14 cellular contexts compared by ENCODE assay signal in the genomic region with DNA sequence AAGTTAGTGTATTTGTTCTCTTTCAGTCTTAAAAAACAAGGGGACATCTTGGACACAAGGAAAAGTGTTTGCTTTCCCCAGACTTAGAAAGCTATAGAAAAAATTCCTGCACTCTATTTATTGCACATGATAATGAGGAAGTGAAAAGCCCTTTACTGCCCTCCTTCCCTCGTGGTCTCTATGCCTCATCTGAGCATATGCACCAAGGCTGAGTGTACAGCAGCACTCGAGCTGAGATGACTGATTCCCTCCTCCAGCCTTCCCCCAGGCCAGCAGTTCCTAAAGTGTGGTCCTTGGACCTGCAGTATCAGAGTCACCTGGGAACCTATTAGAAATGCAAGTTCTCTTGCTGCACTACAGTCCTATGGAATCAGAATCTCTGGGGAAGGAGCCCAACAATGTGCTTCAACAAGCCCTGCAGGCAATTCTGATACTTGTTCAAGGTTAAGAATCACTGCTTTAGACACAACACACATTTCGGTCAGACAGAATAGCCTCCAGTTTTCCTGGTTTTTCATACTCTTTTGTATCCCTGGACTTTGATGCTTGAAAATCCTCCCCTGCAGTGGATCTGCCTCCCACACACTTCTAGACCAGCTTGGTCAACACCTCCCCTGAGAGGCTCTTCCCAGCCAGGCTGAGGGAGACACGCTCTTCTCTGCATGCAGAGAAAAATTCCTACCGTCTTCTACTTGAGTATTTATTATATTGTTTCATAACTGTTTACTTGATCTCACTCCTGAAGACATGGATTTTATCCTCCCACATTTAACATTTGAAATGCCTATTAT. TPM values are rescaled to one million over a fixed set of nuclear protein-coding genes. Genes with fewer than 3 reads are reported as not detected.
DNase-seq lines count a peak whose midpoint lies in the region; ATAC-seq lines count a peak whose summit lies in the region.
"Had no signal": no experiment of that assay in that cellular context is flagged by ENCODE, and none has a peak within 500 bp of the region (broad histone marks: within the 10 kb centered on the region; RNA-seq: fewer than 3 reads in every experiment).

No MANE protein-coding gene starts in this region.

- peaks cover 9 to 17% of the 10 kb centered on the region in 2 donors for H3K9me3 Mint-ChIP-seq in stimulated activated naive CD8-positive, alpha-beta T cell treated with anti-CD3 and anti-CD28 coated beads, Interleukin-15, amount 100 ng/mL, for 72 hours

- ATAC-seq in stimulated activated naive CD8-positive, alpha-beta T cell treated with anti-CD3 and anti-CD28 coated beads, Interleukin-15, Interleukin-2, amounts not matched to agents 100 U/mL and 50 U/mL, for 24 hours: peak; percentile 19
- ATAC-seq in stimulated activated naive CD8-positive, alpha-beta T cell treated with anti-CD3 and anti-CD28 coated beads, Interleukin-15, amount 100 ng/mL, for 72 hours: no peak
- ATAC-seq in HG03196 (IDR thresholded peaks at IDR 0.05; ENCODE audit: unreplicated experiment): peak; percentile 56
- ATAC-seq: body of pancreas had no signal

- DNase-seq in stimulated activated naive CD8-positive, alpha-beta T cell treated with anti-CD3 and anti-CD28 coated beads, Interleukin-15, Interleukin-2, amounts not matched to agents 100 U/mL and 50 U/mL, for 24 hours: no peak
- no peak for DNase-seq in stimulated activated naive CD8-positive, alpha-beta T cell treated with anti-CD3 and anti-CD28 coated beads, Interleukin-15, amount 100 ng/mL, for 72 hours
- DNase-seq in UCSD-AML1 (lab: John Stamatoyannopoulos, UW; ENCODE audit: unreplicated experiment) (peak; percentile 21), NCI-H446 (lab: John Stamatoyannopoulos, UW) (no peak), dedifferentiated amniotic fluid mesenchymal stem cell (ENCODE audit: extremely low spot score) (no peak), ureter (ENCODE audit: low spot score) (no peak)
- no peak for DNase-seq in activated effector memory CD4-positive, alpha-beta T cell treated with Interleukin-2 at 50 U/mL for 16 hours
- DNase-seq: DND-41, NCI-H2029, Peyer's patch, small intestine had no signal

- no peak overlapping the region for H3K27ac Mint-ChIP-seq in stimulated activated naive CD8-positive, alpha-beta T cell treated with anti-CD3 and anti-CD28 coated beads, Interleukin-15, amount 100 ng/mL, for 72 hours

- H3K4me1 Mint-ChIP-seq in stimulated activated naive CD8-positive, alpha-beta T cell treated with anti-CD3 and anti-CD28 coated beads, Interleukin-15, amount 100 ng/mL, for 72 hours: no peaks in the 10 kb centered on the region

- no peak overlapping the region for H3K4me3 Mint-ChIP-seq in stimulated activated naive CD8-positive, alpha-beta T cell treated with anti-CD3 and anti-CD28 coated beads, Interleukin-15, amount 100 ng/mL, for 72 hours

- no peaks in the 10 kb centered on the region for H3K27me3 Mint-ChIP-seq in stimulated activated naive CD8-positive, alpha-beta T cell treated with anti-CD3 and anti-CD28 coated beads, Interleukin-15, amount 100 ng/mL, for 72 hours

RNA-seq across cellular contexts. Expression of a gene that starts 14.1 kb away (rescaled TPM):
- 0.31 TPM for total RNA-seq in ureter
- total RNA-seq: body of pancreas, HT-29, Peyer's patch had no signal
